In the genomic region with DNA sequence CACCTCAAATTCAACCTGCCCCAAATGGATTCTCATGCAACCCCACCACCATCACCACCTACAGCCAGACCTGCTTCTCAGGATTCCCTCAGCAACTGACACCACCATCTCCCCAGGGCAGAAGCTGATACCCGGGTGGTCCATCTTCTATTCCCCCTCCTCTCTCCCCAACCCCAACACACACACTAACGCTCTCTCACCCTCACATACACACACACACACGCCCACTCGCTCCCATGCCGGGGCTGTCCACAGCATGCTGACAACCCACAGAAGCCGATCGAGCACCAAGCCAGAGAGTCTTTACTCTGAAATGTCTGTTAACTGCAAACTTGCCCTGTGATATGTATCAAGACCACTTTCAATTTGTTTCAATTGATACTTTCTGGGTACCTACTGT, we compare ENCODE assay signal across 13 cellular contexts. TPM values are rescaled to one million over a fixed set of nuclear protein-coding genes. Genes with fewer than 3 reads are reported as not detected.
DNase-seq lines count a peak whose midpoint lies in the region; ATAC-seq and TF ChIP-seq lines count a peak whose summit lies in the region.
"Had no signal": no experiment of that assay in that cellular context is flagged by ENCODE, and none has a peak within 500 bp of the region (broad histone marks: within the 10 kb centered on the region; RNA-seq: fewer than 3 reads in every experiment).

No MANE protein-coding gene starts in this region.

- POLR2A ChIA-PET in activated B cell treated with CpG ODN at 0.5 μM for 24 hours (lab: Charles Lee) = interaction anchor here (12.3 to 19.6 kb wide), 2 partner anchors 11 to 25 kb away, joined by 291 to 593 read pairs; a partner anchor contains a TSS

- no peak for TF ChIP-seq CTCF in activated B cell treated with CpG ODN at 0.5 μM for 24 hours (IDR thresholded peaks at IDR 0.05)
- no peak for TF ChIP-seq CTCF in right lobe of liver (IDR thresholded peaks at IDR 0.05)
- TF ChIP-seq CTCF in testis (IDR thresholded peaks at IDR 0.05) = no peak

- no peak overlapping the region for H3K4me3 ChIP-seq in right lobe of liver
- no peak overlapping the region for H3K4me3 ChIP-seq in testis

- no peaks in the 10 kb centered on the region for H3K9me3 Mint-ChIP-seq in activated B cell treated with CpG ODN at 0.5 μM for 24 hours
- H3K9me3 Mint-ChIP-seq: HFFc6 had no signal

- ATAC-seq in activated B cell treated with CpG ODN at 0.5 μM for 24 hours (ENCODE audit: low read depth) = no peak
- ATAC-seq in right lobe of liver = no peak
- no peak for ATAC-seq in GM18520 (IDR thresholded peaks at IDR 0.05; ENCODE audit: unreplicated experiment)

- DNase-seq in activated effector memory CD4-positive, alpha-beta T cell treated with anti-CD3 and anti-CD28 coated beads, Interleukin-2, amount 50 U/mL, for 16 hours = peak; percentile 57
- DNase-seq in activated effector memory CD4-positive, alpha-beta T cell treated with Interleukin-2 at 50 U/mL for 16 hours = no peak
- DNase-seq in activated B cell treated with CpG ODN at 0.5 μM for 24 hours = peak; percentile 16
- DNase-seq in right lobe of liver = peak in 1 of 3 donors; percentile 31
- DNase-seq in testis = peak; percentile 11
- no peak for DNase-seq in H4 (ENCODE audit: low spot score)
- DNase-seq in G401 (ENCODE audit: low spot score) = no peak
- DNase-seq: EL, HFFc6, KBM-7, NCI-H1436 treated with DMSO at 0.1 percent for 48 hours, SHP77 treated with DMSO at 0.1 percent for 48 hours had no signal

- intact Hi-C loops in activated B cell treated with CpG ODN at 0.5 μM for 24 hours (cut with micrococcal nuclease) = no loop called here
- intact Hi-C loops in right lobe of liver (cut with DNase I) = no loop called here
- intact Hi-C loops in testis (cut with DNase I; ENCODE audit: low total_unique reads) = no loop called here

- 69% methylated on average over 4 of the region's 7 CpGs for WGBS in right lobe of liver (ENCODE audit: insufficient coverage, low coverage, low lambda C conversion rate, missing lambda C conversion rate)
- 83 to 90% methylated on average over 7 of the region's 7 CpGs for WGBS in testis, 2 donors

- H3K36me3 ChIP-seq in right lobe of liver (peaks cover 0 to 16% (median 2%) of the 10 kb centered on the region in 4 donors), testis (ENCODE audit: low read depth, missing control alignments) (no peaks in the 10 kb centered on the region)

- H3K9me3 ChIP-seq in right lobe of liver = no peaks in the 10 kb centered on the region
- H3K9me3 ChIP-seq in testis = no peaks in the 10 kb centered on the region

- no peaks in the 10 kb centered on the region for H3K27me3 Mint-ChIP-seq in activated B cell treated with CpG ODN at 0.5 μM for 24 hours

- peaks cover 45% of the 10 kb centered on the region for H3K36me3 Mint-ChIP-seq in activated B cell treated with CpG ODN at 0.5 μM for 24 hours (ENCODE audit: low read depth)

- peak overlapping the region; percentile 60 for H3K4me3 Mint-ChIP-seq in activated B cell treated with CpG ODN at 0.5 μM for 24 hours
- H3K4me3 Mint-ChIP-seq: HFFc6 had no signal

- peak overlapping the region; percentile 97 for H3K27ac Mint-ChIP-seq in activated B cell treated with CpG ODN at 0.5 μM for 24 hours

- H3K27me3 ChIP-seq in right lobe of liver = no peaks in the 10 kb centered on the region
- no peaks in the 10 kb centered on the region for H3K27me3 ChIP-seq in testis

- H3K4me1 ChIP-seq in right lobe of liver (peaks cover 0 to 97% (median 56%) of the 10 kb centered on the region in 4 donors), testis (peaks cover 93% of the 10 kb centered on the region)

- H3K27ac ChIP-seq in right lobe of liver (peak overlapping the region in 2 of 3 donors; percentile 71 to 91), testis (peak overlapping the region; percentile 74 to 78)

- peaks cover 98% of the 10 kb centered on the region for H3K4me1 Mint-ChIP-seq in activated B cell treated with CpG ODN at 0.5 μM for 24 hours

- in situ Hi-C loops in G401 (cut with HindIII; ENCODE audit: low sequenced_read_pairs) = no loop called here

- CTCF ChIA-PET in activated B cell treated with CpG ODN at 0.5 μM for 24 hours (lab: Charles Lee) = interaction anchor here (1.5 kb wide), 1 partner anchor 12 kb away, joined by 4 read pairs; no protein-coding TSS in a partner anchor

- TF ChIP-seq POLR2A in right lobe of liver (IDR thresholded peaks at IDR 0.05) (no peak), testis (IDR thresholded peaks at IDR 0.05) (no peak)

RNA-seq across cellular contexts. Expression of a gene that starts 28.4 kb away (rescaled TPM):
- total RNA-seq in activated B cell treated with CpG ODN at 0.5 μM for 24 hours (111 and 118 TPM in 2 replicates), right lobe of liver (100 to 1,000 TPM in 1 of 6 experiments, 10 to 100 TPM in 5; 48.5 to 145 (median 79.5) TPM), testis (100 to 1,000 TPM; 192 to 212 TPM)
- polyA plus RNA-seq in testis (ENCODE audit: insufficient read depth, low read depth, low replicate concordance) = 112 TPM
- 33.5 and 34.5 TPM in 2 replicates for total RNA-seq in H4 (2014; rRNA removed; shearing (Covaris generic))
- total RNA-seq in G401 (2014; rRNA removed; shearing (Covaris generic)) = 15.1 and 15.3 TPM in 2 replicates

Comparison
In these comparisons a context has a peak if more than half of its experiments do, and no peak if none do; other contexts are left out.
1. DNase-seq: peak in activated effector memory CD4-positive, alpha-beta T cell treated with anti-CD3 and anti-CD28 coated beads, Interleukin-2, amount 50 U/mL, for 16 hours (single experiment), activated B cell treated with CpG ODN at 0.5 μM for 24 hours (single experiment) and testis (single experiment); none in activated effector memory CD4-positive, alpha-beta T cell treated with Interleukin-2 at 50 U/mL for 16 hours (single experiment), H4 (single experiment) and G401 (single experiment).